In the genomic region with DNA sequence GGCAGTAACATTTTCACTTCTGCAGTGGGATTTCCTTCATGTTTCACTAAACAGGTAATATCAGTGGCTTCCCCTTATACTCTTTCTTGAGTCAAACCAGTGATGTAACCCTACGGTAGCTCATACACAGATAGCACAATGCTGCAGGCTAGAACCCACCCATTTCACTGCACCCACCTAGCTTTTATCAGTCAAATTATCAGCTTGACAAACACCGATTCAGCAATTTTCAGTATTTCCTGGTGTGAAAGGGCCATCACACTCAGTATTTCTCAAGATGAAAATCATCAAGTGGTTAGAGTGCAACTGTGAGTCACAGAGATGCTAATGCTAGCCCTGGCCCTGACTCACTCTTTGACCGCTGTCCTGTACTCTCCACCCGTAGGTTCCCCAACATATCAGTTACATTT, we compare ENCODE assay signal across 8 cellular contexts.
A peak's percentile ranks its signal among the peaks of the same experiment; 100 is the strongest.
DNase-seq lines count a peak whose midpoint lies in the region; ATAC-seq, FAIRE-seq and TF ChIP-seq lines count a peak whose summit lies in the region.

No MANE protein-coding gene starts in this region.

- no peaks in the 10 kb centered on the region for H3K36me3 Mint-ChIP-seq in endodermal cell (ENCODE audit: low read depth)

- in situ Hi-C loops in K562 (cut with MboI), result no loop called here

- 2% methylated on average over 4 of the region's 4 CpGs for WGBS in K562 (ENCODE audit: insufficient coverage, low coverage, missing lambda C conversion rate)
- WGBS in endodermal cell (ENCODE audit: insufficient coverage in 1 of 2, insufficient read length in 1 of 2), 2 experiments, result 89 to 100% methylated on average over 2 to 4 of the region's 4 CpGs

- H3K27me3 ChIP-seq in K562 (ENCODE audit: control insufficient read depth in 2 of 2, insufficient read depth in 2 of 2, low read length in 2 of 2), result no peaks in the 10 kb centered on the region
- H3K27me3 ChIP-seq in endodermal cell (ENCODE audit: control insufficient read depth, insufficient read depth, low read length, poor library complexity, severe bottlenecking), result no peaks in the 10 kb centered on the region

- H3K9me3 ChIP-seq in K562 (replicated peaks; ENCODE audit: control insufficient read depth, insufficient read depth, low read depth, low read length) (no peaks in the 10 kb centered on the region), endodermal cell (ENCODE audit: control insufficient read depth, low read length) (no peaks in the 10 kb centered on the region)

- ATAC-seq in GM21576 (IDR thresholded peaks at IDR 0.05; ENCODE audit: unreplicated experiment) (peak; percentile 50), K562 (0 out of 3 replicates have a peak, but pooled peaks have one; percentile 39)

- POLR2A ChIA-PET in K562 (lab: Yijun Ruan, JAX), result no interaction called here

- no peak overlapping the region for H2AFZ ChIP-seq in K562 (ENCODE audit: low read depth, low read length)

- TF ChIP-seq CTCF in K562 (IDR thresholded peaks at IDR 0.05 in 2 of 3, conservative IDR thresholded peaks at IDR 0.05 in 1 of 3; ENCODE audit: insufficient read depth in 2 of 3, low read depth in 1 of 3, low read length in 3 of 3) (no peak), endodermal cell (conservative IDR thresholded peaks at IDR 0.05) (no peak)

- no peak for FAIRE-seq in K562 (lab: Jason Lieb, UNC)

- intact Hi-C loops in K562 (cut with micrococcal nuclease), result no loop called here

- no peak overlapping the region for H3K4me3 Mint-ChIP-seq in endodermal cell

- H3K9ac ChIP-seq in K562 (ENCODE audit: insufficient read depth in 1 of 2, low read depth in 2 of 2, low read length in 2 of 2) (no peak overlapping the region), endodermal cell (ENCODE audit: extremely low read depth, low read length, poor library complexity, severe bottlenecking) (no peak overlapping the region)

- no peaks in the 10 kb centered on the region for H3K36me3 ChIP-seq in K562 (ENCODE audit: control insufficient read depth, insufficient read depth, low read length)
- no peaks in the 10 kb centered on the region for H3K36me3 ChIP-seq in endodermal cell (ENCODE audit: control insufficient read depth, insufficient read depth, low read length)

- BruUV-seq in K562 (replicated peaks; lab: Mats Ljungman, UMichigan), result no TSS peak

- CTCF ChIA-PET in K562 (lab: Yijun Ruan, JAX; ENCODE audit: low intra/inter-chr PET ratio), result no interaction called here

- H3K9me3 Mint-ChIP-seq in endodermal cell, result peaks cover 7% of the 10 kb centered on the region

- no peak overlapping the region for H3K27ac ChIP-seq in K562 (ENCODE audit: extremely low read depth, low read depth, low read length)
- no peak overlapping the region for H3K27ac ChIP-seq in endodermal cell (ENCODE audit: low read depth, low read length)

- H3K4me1 Mint-ChIP-seq in endodermal cell, result peaks cover 5% of the 10 kb centered on the region

- DNase-seq in GM03348 (ENCODE audit: low spot score), result peak; percentile 39
- DNase-seq in M059J (ENCODE audit: low read depth), result peak; percentile 93
- DNase-seq in K562 (ENCODE audit: extremely low read depth in 1 of 4, low spot score in 3 of 4), result no peak
- peak; percentile 37 for DNase-seq in stimulated activated CD4-positive, alpha-beta T cell treated with anti-CD3 and anti-CD28 coated beads, Interleukin-4, amount 100 ng/mL, for 24 hours
- no peak for DNase-seq in NCI-H774 (lab: John Stamatoyannopoulos, UW)
- DNase-seq in NCI-H1092 (lab: John Stamatoyannopoulos, UW), result no peak
- DNase-seq in endodermal cell, result no peak

- H3K4me1 ChIP-seq in K562 (replicated peaks in 1 of 2; ENCODE audit: control insufficient read depth in 2 of 2, insufficient read depth in 2 of 2, low read length in 2 of 2) (no peaks in the 10 kb centered on the region), endodermal cell (ENCODE audit: control insufficient read depth, insufficient read depth, low read length) (no peaks in the 10 kb centered on the region)

- H3K79me2 ChIP-seq in K562 (ENCODE audit: control insufficient read depth, insufficient read depth, low read length), result no peaks in the 10 kb centered on the region

- H3K27ac Mint-ChIP-seq in endodermal cell, result no peak overlapping the region

- no peak overlapping the region for H3K4me3 ChIP-seq in K562
- no peak overlapping the region for H3K4me3 ChIP-seq in endodermal cell (ENCODE audit: low read length)

- H4K20me1 ChIP-seq in K562 (replicated peaks; ENCODE audit: control insufficient read depth, insufficient read depth, low read length), result no peaks in the 10 kb centered on the region

- H3K9me1 ChIP-seq in K562 (ENCODE audit: control insufficient read depth, insufficient read depth, low read length), result no peaks in the 10 kb centered on the region

- no peak for TF ChIP-seq RAD21 in K562 (CRISPR knock-in tag; conservative IDR thresholded peaks at IDR 0.05 in 1 of 2, IDR thresholded peaks at IDR 0.05 in 1 of 2)

- H3K4me2 ChIP-seq in K562 (ENCODE audit: insufficient read depth, low read length), result no peak overlapping the region

- no peak for TF ChIP-seq POLR2A in K562 (conservative IDR thresholded peaks at IDR 0.05)

- no peak for TF ChIP-seq EP300 in K562 (IDR thresholded peaks at IDR 0.05; ENCODE audit: low read length)

- no peaks in the 10 kb centered on the region for H3K27me3 Mint-ChIP-seq in endodermal cell (ENCODE audit: insufficient read depth)

TF ChIP-seq in K562, 482 proteins besides CTCF, POLR2A, EP300 and RAD21:
- no peak for TF ChIP-seq BCL6 (CRISPR knock-in tag; IDR thresholded peaks at IDR 0.05)
- TF ChIP-seq, protein P1, sequence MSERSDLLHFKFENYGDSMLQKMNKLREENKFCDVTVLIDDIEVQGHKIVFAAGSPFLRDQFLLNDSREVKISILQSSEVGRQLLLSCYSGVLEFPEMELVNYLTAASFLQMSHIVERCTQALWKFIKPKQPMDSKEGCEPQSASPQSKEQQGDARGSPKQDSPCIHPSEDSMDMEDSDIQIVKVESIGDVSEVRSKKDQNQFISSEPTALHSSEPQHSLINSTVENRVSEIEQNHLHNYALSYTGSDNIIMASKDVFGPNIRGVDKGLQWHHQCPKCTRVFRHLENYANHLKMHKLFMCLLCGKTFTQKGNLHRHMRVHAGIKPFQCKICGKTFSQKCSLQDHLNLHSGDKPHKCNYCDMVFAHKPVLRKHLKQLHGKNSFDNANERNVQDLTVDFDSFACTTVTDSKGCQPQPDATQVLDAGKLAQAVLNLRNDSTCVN (CRISPR knock-in tag; IDR thresholded peaks at IDR 0.05), result no peak
- TF ChIP-seq C11orf30 (IDR thresholded peaks at IDR 0.05; ENCODE audit: low read depth), result peak; percentile 39; the same call in 1 of the 2 replicates
- no peak for TF ChIP-seq RNF2 (IDR thresholded peaks at IDR 0.05)
- TF ChIP-seq, protein P2, sequence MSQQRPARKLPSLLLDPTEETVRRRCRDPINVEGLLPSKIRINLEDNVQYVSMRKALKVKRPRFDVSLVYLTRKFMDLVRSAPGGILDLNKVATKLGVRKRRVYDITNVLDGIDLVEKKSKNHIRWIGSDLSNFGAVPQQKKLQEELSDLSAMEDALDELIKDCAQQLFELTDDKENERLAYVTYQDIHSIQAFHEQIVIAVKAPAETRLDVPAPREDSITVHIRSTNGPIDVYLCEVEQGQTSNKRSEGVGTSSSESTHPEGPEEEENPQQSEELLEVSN (IDR thresholded peaks at IDR 0.05; ENCODE audit: borderline replicate concordance in 1 of 2, extremely low read depth in 1 of 2, insufficient read depth in 1 of 2, insufficient read length in 1 of 2, low read depth in 1 of 2, low read length in 1 of 2, poor library complexity in 1 of 2, severe bottlenecking in 1 of 2), result no peak
- TF ChIP-seq ZNF316 (IDR thresholded peaks at IDR 0.05), result peak; percentile 47
- no peak for TF ChIP-seq ZMIZ1 (IDR thresholded peaks at IDR 0.05; ENCODE audit: low read depth in 2 of 2, low read length in 2 of 2)
- no peak for TF ChIP-seq POLR2B (IDR thresholded peaks at IDR 0.05; ENCODE audit: low read depth, partially characterized antibody)
- no peak for TF ChIP-seq SNRNP70 (optimal IDR thresholded peaks at IDR 0.05; ENCODE audit: low read depth, low read length)

Comparison
In these comparisons a context has a peak if more than half of its experiments do, and no peak if none do; other contexts are left out.
1. DNase-seq: peak in GM03348 (single experiment), M059J (single experiment) and stimulated activated CD4-positive, alpha-beta T cell treated with anti-CD3 and anti-CD28 coated beads, Interleukin-4, amount 100 ng/mL, for 24 hours (single experiment); none in K562 (0 of 4), NCI-H774 (single experiment), NCI-H1092 (single experiment) and endodermal cell (single experiment).